ENCODE assay signal across 16 cellular contexts in the genomic region with DNA sequence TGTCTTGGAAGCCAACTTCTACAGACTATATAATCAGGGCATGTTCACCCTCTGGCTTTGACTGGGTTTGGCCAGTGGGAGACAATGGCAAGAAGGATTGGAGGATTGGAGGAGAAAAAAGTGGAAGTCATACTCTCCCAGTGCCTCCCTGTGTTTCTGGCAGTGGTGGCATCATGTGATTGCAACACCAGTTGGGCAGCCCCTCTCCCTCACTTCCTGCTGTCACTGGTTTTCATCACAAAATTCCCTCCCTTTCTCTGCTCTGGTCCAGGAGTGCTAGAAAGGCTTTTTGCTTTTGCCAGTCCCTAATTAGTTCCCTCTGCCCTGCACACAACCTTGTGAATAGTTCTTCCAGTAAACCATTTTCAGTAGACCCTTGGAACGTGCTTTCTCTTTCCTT. TPM values are rescaled to one million over a fixed set of nuclear protein-coding genes. Genes with fewer than 3 reads are reported as not detected.
DNase-seq lines count a peak whose midpoint lies in the region; FAIRE-seq and TF ChIP-seq lines count a peak whose summit lies in the region.
"Had no signal": no experiment of that assay in that cellular context is flagged by ENCODE, and none has a peak within 500 bp of the region (broad histone marks: within the 10 kb centered on the region; RNA-seq: fewer than 3 reads in every experiment).

No MANE protein-coding gene starts in this region.

- POLR2A ChIA-PET in RWPE1 (lab: Yijun Ruan, JAX; ENCODE audit: low non-redundant PET) = no interaction called here

- H3K27ac ChIP-seq in RWPE1 = peak overlapping the region; percentile 68; the same call in 1 of the 2 replicates
- H3K27ac ChIP-seq: cardiac muscle cell, esophagus squamous epithelium had no signal

- no peak for FAIRE-seq in GM12892 (lab: Jason Lieb, UNC)
- FAIRE-seq: A204.1, RCC 7860 had no signal

- CTCF ChIA-PET in RWPE1 (lab: Yijun Ruan, JAX) = no interaction called here

- no peak for TF ChIP-seq CTCF in RWPE1 (conservative IDR thresholded peaks at IDR 0.05; ENCODE audit: low read depth)

- TF ChIP-seq POLR2A in GM12892 (IDR thresholded peaks at IDR 0.05; ENCODE audit: low read depth, low read length) = no peak

- DNase-seq in NCI-H446 (lab: John Stamatoyannopoulos, UW) (peak; percentile 23 to 70), NCI-H446 treated with DMSO at 0.1 percent for 48 hours (lab: John Stamatoyannopoulos, UW) (no peak), RWPE1 (ENCODE audit: low spot score) (no peak), fibroblast of gingiva (ENCODE audit: low read depth) (peak; percentile 52), ureter (ENCODE audit: low spot score) (peak; percentile 40), NCI-H345 (lab: John Stamatoyannopoulos, UW) (no peak), GM12892 (ENCODE audit: insufficient read length) (no peak), COLO829 (ENCODE audit: low spot score) (no peak)
- DNase-seq: activated B cell treated with CpG ODN at 0.5 μM for 24 hours; activated T-cell treated with anti-CD3 and anti-CD28 coated beads, Interleukin-2, amount 50 U/mL, for 72 hours; esophagus squamous epithelium; left lung; NCI-H187 treated with DMSO at 0.1 percent for 48 hours had no signal

RNA-seq across cellular contexts. Expression of a gene that starts 3.7 kb away (rescaled TPM):
- total RNA-seq in ureter = 285 TPM
- polyA plus RNA-seq in GM12892 (2012; ENCODE audit: missing spikeins) = 14.2 TPM

Comparison
In these comparisons a context has a peak if more than half of its experiments do, and no peak if none do; other contexts are left out.
1. DNase-seq: peak in NCI-H446 (2 of 2), fibroblast of gingiva (single experiment) and ureter (single experiment); none in NCI-H446 treated with DMSO at 0.1 percent for 48 hours (single experiment), RWPE1 (single experiment), NCI-H345 (single experiment), GM12892 (single experiment) and COLO829 (single experiment).